In the genomic region with DNA sequence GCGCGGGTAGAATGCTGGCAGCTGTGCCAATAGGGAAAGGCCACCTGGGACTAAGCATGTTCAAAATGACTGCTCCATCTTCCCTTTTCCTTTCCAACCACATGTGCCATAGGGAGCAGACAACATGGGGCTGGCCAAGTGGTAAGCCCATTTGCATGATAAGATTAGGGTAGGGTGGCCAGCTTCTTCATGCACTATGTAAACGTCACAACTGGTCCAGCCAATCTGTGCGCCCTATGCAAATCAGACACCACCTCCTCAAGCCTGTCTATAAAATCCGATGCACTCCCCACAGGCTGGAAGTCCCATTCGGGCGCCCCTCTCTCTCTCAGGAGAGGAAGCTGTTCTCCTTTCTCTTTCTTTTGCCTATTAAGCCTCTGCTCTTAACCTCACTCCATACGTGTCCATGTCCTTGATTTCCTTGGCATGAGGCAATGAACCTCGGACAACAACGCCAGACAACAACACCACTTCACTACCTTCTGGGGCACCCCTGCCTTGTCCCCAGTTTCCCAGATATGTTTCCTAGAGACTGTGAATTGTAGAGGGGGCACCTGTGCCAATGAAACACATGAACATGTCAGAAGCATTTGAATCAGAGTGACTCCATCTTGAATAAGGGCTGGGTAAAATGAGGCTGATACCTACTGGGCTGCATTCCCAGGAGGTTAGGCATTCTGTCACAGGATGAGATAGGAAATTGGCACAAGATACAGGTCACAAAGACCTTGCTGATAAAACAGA, we compare ENCODE assay signal across 1 cellular context.
TF ChIP-seq lines count a peak whose summit lies in the region.

No MANE protein-coding gene starts in this region.

TF ChIP-seq in K562, 482 proteins besides CTCF, POLR2A, EP300 and RAD21 (continued from another document and continues in another):
- TF ChIP-seq ARID3B (CRISPR knock-in tag; IDR thresholded peaks at IDR 0.05; ENCODE audit: borderline replicate concordance) (no peak), TCF7L2 (IDR thresholded peaks at IDR 0.05; ENCODE audit: low read depth, low read length) (no peak), TAL1 (IDR thresholded peaks at IDR 0.05) (no peak), MED1 (CRISPR knock-in tag; IDR thresholded peaks at IDR 0.05; ENCODE audit: borderline replicate concordance) (no peak), IFI16 (CRISPR knock-in tag; IDR thresholded peaks at IDR 0.05) (no peak), ZNF232 (CRISPR knock-in tag; IDR thresholded peaks at IDR 0.05) (no peak), SUPT5H (IDR thresholded peaks at IDR 0.05) (peak; percentile 99), ZBTB49 (CRISPR knock-in tag; IDR thresholded peaks at IDR 0.05; ENCODE audit: borderline replicate concordance) (no peak), ZNF584 (CRISPR knock-in tag; IDR thresholded peaks at IDR 0.05; ENCODE audit: low read depth) (no peak), GMEB1 (CRISPR knock-in tag; IDR thresholded peaks at IDR 0.05) (no peak), OTX1 (CRISPR knock-in tag; IDR thresholded peaks at IDR 0.05) (peak; percentile 92), CUX1 (CRISPR knock-in tag; IDR thresholded peaks at IDR 0.05) (0 out of 2 replicates have a peak, but pooled peaks have one; percentile 54), MEF2D (tag; conservative IDR thresholded peaks at IDR 0.05; ENCODE audit: low read depth) (peak; percentile 53; the same call in 1 of the 2 replicates), LCOR (CRISPR knock-in tag; IDR thresholded peaks at IDR 0.05) (no peak), CREB5 (CRISPR knock-in tag; IDR thresholded peaks at IDR 0.05) (no peak), HDAC3 (IDR thresholded peaks at IDR 0.05; ENCODE audit: borderline replicate concordance, partially characterized antibody) (no peak), SP1 (CRISPR knock-in tag; IDR thresholded peaks at IDR 0.05) (peak; percentile 75; the same call in 1 of the 2 replicates), KLF6 (CRISPR knock-in tag; IDR thresholded peaks at IDR 0.05; ENCODE audit: borderline replicate concordance) (peak; percentile 34; the same call in 1 of the 2 replicates), ZNF511 (CRISPR knock-in tag; IDR thresholded peaks at IDR 0.05) (0 out of 2 replicates have a peak, but pooled peaks have one; percentile 17), SMARCE1 (IDR thresholded peaks at IDR 0.05) (no peak), ZNF311 (CRISPR knock-in tag; IDR thresholded peaks at IDR 0.05) (peak; percentile 63; the same call in 1 of the 2 replicates), SMARCB1 (IDR thresholded peaks at IDR 0.05; ENCODE audit: insufficient read length, low read depth) (no peak)
- TF ChIP-seq, protein P1, sequence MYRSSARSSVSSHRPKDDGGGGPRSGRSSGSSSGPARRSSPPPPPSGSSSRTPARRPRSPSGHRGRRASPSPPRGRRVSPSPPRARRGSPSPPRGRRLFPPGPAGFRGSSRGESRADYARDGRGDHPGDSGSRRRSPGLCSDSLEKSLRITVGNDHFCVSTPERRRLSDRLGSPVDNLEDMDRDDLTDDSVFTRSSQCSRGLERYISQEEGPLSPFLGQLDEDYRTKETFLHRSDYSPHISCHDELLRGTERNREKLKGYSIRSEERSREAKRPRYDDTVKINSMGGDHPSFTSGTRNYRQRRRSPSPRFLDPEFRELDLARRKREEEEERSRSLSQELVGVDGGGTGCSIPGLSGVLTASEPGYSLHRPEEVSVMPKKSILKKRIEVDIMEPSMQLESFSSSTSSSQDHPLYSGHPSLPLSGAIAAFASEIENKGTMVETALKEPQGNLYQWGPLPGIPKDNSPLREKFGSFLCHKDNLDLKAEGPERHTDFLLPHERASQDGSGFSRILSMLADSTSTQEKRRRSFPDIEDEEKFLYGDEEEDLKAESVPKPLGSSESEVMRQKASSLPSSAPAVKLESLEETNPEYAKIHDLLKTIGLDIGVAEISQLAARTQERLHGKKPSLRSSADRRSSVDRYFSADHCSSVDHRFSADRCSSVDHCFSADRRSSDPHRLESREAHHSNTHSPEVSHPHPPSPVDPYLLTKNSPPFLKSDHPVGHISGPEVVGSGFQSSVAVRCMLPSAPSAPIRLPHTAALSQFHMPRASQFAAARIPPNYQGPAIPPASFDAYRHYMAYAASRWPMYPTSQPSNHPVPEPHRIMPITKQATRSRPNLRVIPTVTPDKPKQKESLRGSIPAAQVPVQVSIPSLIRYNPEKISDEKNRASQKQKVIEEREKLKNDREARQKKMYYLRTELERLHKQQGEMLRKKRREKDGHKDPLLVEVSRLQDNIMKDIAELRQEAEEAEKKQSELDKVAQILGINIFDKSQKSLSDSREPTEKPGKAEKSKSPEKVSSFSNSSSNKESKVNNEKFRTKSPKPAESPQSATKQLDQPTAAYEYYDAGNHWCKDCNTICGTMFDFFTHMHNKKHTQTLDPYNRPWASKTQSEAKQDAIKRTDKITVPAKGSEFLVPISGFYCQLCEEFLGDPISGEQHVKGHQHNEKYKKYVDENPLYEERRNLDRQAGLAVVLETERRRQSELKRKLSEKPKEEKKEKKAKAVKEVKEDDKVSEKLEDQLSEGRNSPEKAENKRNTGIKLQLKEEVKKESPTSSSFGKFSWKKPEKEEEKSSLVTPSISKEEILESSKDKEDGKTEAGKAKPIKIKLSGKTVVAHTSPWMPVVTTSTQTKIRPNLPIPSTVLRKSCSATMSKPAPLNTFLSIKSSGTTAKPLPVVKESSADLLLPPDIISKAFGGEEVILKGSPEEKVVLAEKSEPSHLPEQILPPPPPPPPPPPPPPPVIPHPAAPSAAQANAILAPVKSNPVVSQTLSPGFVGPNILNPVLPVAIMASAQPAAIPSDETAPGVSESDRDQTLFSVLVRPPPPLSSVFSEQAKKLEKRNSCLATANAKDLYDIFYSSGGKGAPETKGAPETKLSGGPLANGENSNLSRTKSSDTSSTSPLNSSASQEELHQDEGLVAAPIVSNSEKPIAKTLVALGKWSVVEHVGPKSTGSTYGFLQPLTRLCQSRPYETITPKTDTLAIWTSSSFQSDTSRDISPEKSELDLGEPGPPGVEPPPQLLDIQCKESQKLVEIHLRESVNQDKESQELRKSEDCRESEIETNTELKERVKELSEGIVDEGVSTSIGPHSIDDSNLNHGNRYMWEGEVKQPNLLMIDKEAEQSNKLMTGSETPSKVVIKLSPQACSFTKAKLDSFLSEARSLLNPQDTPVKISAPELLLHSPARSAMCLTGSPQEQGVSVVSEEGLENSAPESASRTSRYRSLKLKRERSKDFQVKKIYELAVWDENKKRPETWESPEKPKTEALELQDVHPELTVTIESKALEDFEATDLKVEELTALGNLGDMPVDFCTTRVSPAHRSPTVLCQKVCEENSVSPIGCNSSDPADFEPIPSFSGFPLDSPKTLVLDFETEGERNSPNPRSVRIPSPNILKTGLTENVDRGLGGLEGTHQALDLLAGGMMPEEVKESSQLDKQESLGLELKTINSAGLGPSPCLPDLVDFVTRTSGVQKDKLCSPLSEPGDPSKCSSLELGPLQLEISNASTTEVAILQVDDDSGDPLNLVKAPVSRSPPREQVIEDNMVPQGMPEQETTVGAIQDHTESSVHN (IDR thresholded peaks at IDR 0.05; ENCODE audit: borderline replicate concordance in 1 of 2, low read depth in 1 of 2): peak in 1 of 2 experiments; percentile 33; a peak in 1 of 4 replicates
